ENCODE assay signal across 32 cellular contexts in genomic region chr12:111101003-111101402, GRCh38.
"Had no signal": no experiment of that assay in that cellular context is flagged by ENCODE, and none has a peak within 500 bp of the region (broad histone marks: within the 10 kb centered on the region; RNA-seq: fewer than 3 reads in every experiment).

No MANE protein-coding gene starts in this region.

- DNase-seq: activated CD4-positive, alpha-beta T cell treated with anti-CD3 and anti-CD28 coated beads, Interleukin-2, amount 10 ng/mL, durations not matched to agents 24 days and 14 days; activated CD4-positive, alpha-beta T cell treated with anti-CD3 and anti-CD28 coated beads, Interleukin-2, amount 50 U/mL, for 4 hours; activated CD4-positive, CD25-positive, alpha-beta regulatory T cell; activated CD8-positive, alpha-beta T cell treated with anti-CD3 and anti-CD28 coated beads for 36 hours; activated gamma-delta T cell; activated naive CD4-positive, alpha-beta T cell treated with anti-CD3 and anti-CD28 coated beads for 36 hours; activated T-cell treated with anti-CD3 and anti-CD28 coated beads, Interleukin-2, amount 50 U/mL, for 24 hours; adrenal gland; body of pancreas; caudate nucleus; cerebellar nuclear complex; Karpas-422; KBM-7; MG63; NCI-H1048; NCI-H1105 treated with DMSO at 0.1 percent for 48 hours; NCI-H1436; NCI-H1694; NCI-H1930; NCI-H2081 treated with DMSO at 0.1 percent for 48 hours; NCI-H345; NCI-H524 treated with DMSO at 0.1 percent for 48 hours; PC-3; Peyer's patch; Right ventricle myocardium superior; RPMI8226; T-cell; T-helper 2 cell; T-helper 9 cell; WERI-Rb-1 had no signal

- H3K36me3 Mint-ChIP-seq: activated naive CD4-positive, alpha-beta T cell treated with anti-CD3 and anti-CD28 coated beads, Interleukin-2, amount 50 U/mL, for 72 hours; T-cell had no signal

- H3K4me3 ChIP-seq: adrenal gland, body of pancreas, MG63, Peyer's patch had no signal

- H3K27me3 ChIP-seq: adrenal gland, body of pancreas, MG63, Peyer's patch had no signal

- H3K27ac Mint-ChIP-seq: activated CD4-positive, alpha-beta T cell treated with anti-CD3 and anti-CD28 coated beads, Interleukin-2, amount 10 ng/mL, durations not matched to agents 24 days and 14 days; activated CD8-positive, alpha-beta T cell treated with anti-CD3 and anti-CD28 coated beads for 36 hours; activated T-cell treated with anti-CD3 and anti-CD28 coated beads, Interleukin-2, amount 50 U/mL, for 24 hours; activated T-helper 2 cell treated with anti-CD3 and anti-CD28 coated beads, Interferon-gamma antibody, Interleukin-2, Interleukin-4, amounts not matched to agents 10 μg/mL and 5 μg/mL and 100 μg/mL, durations not matched to agents 14 hours and 24 hours and 36 hours; T-cell had no signal

- H3K4me1 ChIP-seq: adrenal gland, body of pancreas, Peyer's patch had no signal

- H3K27me3 Mint-ChIP-seq: activated CD8-positive, alpha-beta T cell treated with anti-CD3 and anti-CD28 coated beads for 36 hours; activated T-cell treated with anti-CD3 and anti-CD28 coated beads, Interleukin-2, amount 50 U/mL, for 24 hours had no signal

- H3K27ac ChIP-seq: adrenal gland, body of pancreas, Peyer's patch, WERI-Rb-1 had no signal

- H3K9me3 ChIP-seq: adrenal gland, body of pancreas, MG63, Peyer's patch had no signal

- H3K36me3 ChIP-seq: adrenal gland, MG63, Peyer's patch, WERI-Rb-1 had no signal

- H3K4me3 Mint-ChIP-seq: activated CD4-positive, alpha-beta T cell treated with anti-CD3 and anti-CD28 coated beads, Interleukin-2, amount 10 ng/mL, durations not matched to agents 24 days and 14 days; activated CD8-positive, alpha-beta T cell treated with anti-CD3 and anti-CD28 coated beads for 36 hours; activated naive CD4-positive, alpha-beta T cell treated with anti-CD3 and anti-CD28 coated beads for 36 hours; activated T-cell treated with anti-CD3 and anti-CD28 coated beads, Interleukin-2, amount 50 U/mL, for 24 hours; T-cell had no signal

- H3K9me3 Mint-ChIP-seq: activated CD4-positive, alpha-beta T cell treated with anti-CD3 and anti-CD28 coated beads, Interleukin-2, amount 10 ng/mL, durations not matched to agents 24 days and 14 days; activated CD8-positive, alpha-beta T cell treated with anti-CD3 and anti-CD28 coated beads for 36 hours; activated naive CD4-positive, alpha-beta T cell treated with anti-CD3 and anti-CD28 coated beads for 36 hours; activated naive CD4-positive, alpha-beta T cell treated with anti-CD3 and anti-CD28 coated beads, Interleukin-2, amount 50 U/mL, for 72 hours; activated T-cell treated with anti-CD3 and anti-CD28 coated beads, Interleukin-2, amount 50 U/mL, for 24 hours; activated T-helper 2 cell treated with anti-CD3 and anti-CD28 coated beads, Interferon-gamma antibody, Interleukin-2, Interleukin-4, amounts not matched to agents 10 μg/mL and 5 μg/mL and 100 μg/mL, durations not matched to agents 14 hours and 24 hours and 36 hours; T-cell had no signal
